Comparison of ENCODE assay signal across 1 cellular context in the genomic region with DNA sequence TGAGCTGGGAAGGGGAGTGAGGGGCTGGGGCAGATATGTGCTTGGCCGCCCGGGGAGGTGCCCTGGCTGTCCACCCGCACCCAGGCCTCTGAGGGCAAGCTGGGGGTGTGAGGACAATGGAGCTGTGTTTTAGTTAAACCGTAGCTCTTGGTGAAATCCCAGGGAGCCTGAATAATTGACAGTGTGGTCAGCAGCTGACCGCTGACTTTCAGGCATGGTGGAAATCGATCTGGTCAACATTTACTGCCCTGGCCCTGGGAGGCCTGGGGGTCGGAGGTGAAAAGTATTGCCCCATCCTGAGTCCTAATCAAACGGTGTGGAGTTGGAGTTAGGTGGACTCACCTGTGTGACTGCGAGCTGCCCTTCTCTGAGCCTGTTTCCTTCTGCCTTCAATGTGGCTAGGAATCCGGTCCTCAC.
A peak's percentile ranks its signal among the peaks of the same experiment; 100 is the strongest.
TF ChIP-seq lines count a peak whose summit lies in the region.

No MANE protein-coding gene starts in this region.

TF ChIP-seq in HepG2, 621 proteins besides CTCF, POLR2A, EP300 and RAD21 (continued from another document and continues in another):
- TF ChIP-seq TCF12 (IDR thresholded peaks at IDR 0.05) (no peak), TCF12 (CRISPR knock-in tag; IDR thresholded peaks at IDR 0.05) (peak; percentile 84), PAWR (CRISPR knock-in tag; IDR thresholded peaks at IDR 0.05; ENCODE audit: borderline replicate concordance) (no peak), REXO4 (CRISPR knock-in tag; IDR thresholded peaks at IDR 0.05; ENCODE audit: borderline replicate concordance) (no peak), ZNF652 (CRISPR knock-in tag; IDR thresholded peaks at IDR 0.05; ENCODE audit: borderline replicate concordance, low read depth) (no peak), NONO (IDR thresholded peaks at IDR 0.05) (no peak), NONO (CRISPR knock-in tag; conservative IDR thresholded peaks at IDR 0.05) (peak; percentile 89), SIX1 (CRISPR knock-in tag; IDR thresholded peaks at IDR 0.05; ENCODE audit: borderline replicate concordance) (peak; percentile 68; the same call in 1 of the 2 replicates), ZNF720 (CRISPR knock-in tag; IDR thresholded peaks at IDR 0.05) (no peak), MED8 (CRISPR knock-in tag; IDR thresholded peaks at IDR 0.05; ENCODE audit: insufficient replicate concordance) (no peak), GTF2F1 (IDR thresholded peaks at IDR 0.05; ENCODE audit: low read length) (no peak), MAFG (CRISPR knock-in tag; IDR thresholded peaks at IDR 0.05) (no peak), ZKSCAN1 (IDR thresholded peaks at IDR 0.05; ENCODE audit: low read length) (no peak), BRD4 (CRISPR knock-in tag; IDR thresholded peaks at IDR 0.05) (no peak), ZNF83 (CRISPR knock-in tag; IDR thresholded peaks at IDR 0.05; ENCODE audit: borderline replicate concordance) (no peak), SOX5 (CRISPR knock-in tag; IDR thresholded peaks at IDR 0.05; ENCODE audit: borderline replicate concordance) (peak; percentile 86), PHF20 (CRISPR knock-in tag; IDR thresholded peaks at IDR 0.05) (no peak), XBP1 (CRISPR knock-in tag; IDR thresholded peaks at IDR 0.05) (no peak), ZNF17 (CRISPR knock-in tag; IDR thresholded peaks at IDR 0.05) (no peak), NFE2 (CRISPR knock-in tag; IDR thresholded peaks at IDR 0.05) (no peak), TSC22D2 (CRISPR knock-in tag; IDR thresholded peaks at IDR 0.05; ENCODE audit: borderline replicate concordance) (no peak), U2AF2 (IDR thresholded peaks at IDR 0.05; ENCODE audit: low read depth, low read length) (no peak), GATAD2A (CRISPR knock-in tag; IDR thresholded peaks at IDR 0.05) (peak; percentile 96), HDAC6 (IDR thresholded peaks at IDR 0.05; ENCODE audit: low read depth, low read length) (no peak), FOXO1 (CRISPR knock-in tag; IDR thresholded peaks at IDR 0.05) (peak; percentile 91), PRMT3 (CRISPR knock-in tag; IDR thresholded peaks at IDR 0.05; ENCODE audit: borderline replicate concordance, low read depth) (no peak), NFKB2 (CRISPR knock-in tag; IDR thresholded peaks at IDR 0.05; ENCODE audit: borderline replicate concordance) (peak; percentile 23; the same call in 1 of the 2 replicates), MXI1 (IDR thresholded peaks at IDR 0.05; ENCODE audit: borderline replicate concordance, low read depth, low read length) (no peak; the same call in 2 of the 3 replicates), SMYD3 (CRISPR knock-in tag; IDR thresholded peaks at IDR 0.05) (no peak), WIZ (CRISPR knock-in tag; IDR thresholded peaks at IDR 0.05) (no peak), RFX1 (IDR thresholded peaks at IDR 0.05) (no peak), ZNF343 (CRISPR knock-in tag; IDR thresholded peaks at IDR 0.05) (peak; percentile 37; the same call in 1 of the 2 replicates), GLI4 (CRISPR knock-in tag; IDR thresholded peaks at IDR 0.05; ENCODE audit: borderline replicate concordance) (no peak), HOXA9 (CRISPR knock-in tag; IDR thresholded peaks at IDR 0.05; ENCODE audit: borderline replicate concordance) (no peak), POLR2G (IDR thresholded peaks at IDR 0.05; ENCODE audit: low read depth, low read length) (no peak), ZMYM2 (CRISPR knock-in tag; IDR thresholded peaks at IDR 0.05) (peak; percentile 72; the same call in 1 of the 2 replicates)
- TF ChIP-seq, protein P1, sequence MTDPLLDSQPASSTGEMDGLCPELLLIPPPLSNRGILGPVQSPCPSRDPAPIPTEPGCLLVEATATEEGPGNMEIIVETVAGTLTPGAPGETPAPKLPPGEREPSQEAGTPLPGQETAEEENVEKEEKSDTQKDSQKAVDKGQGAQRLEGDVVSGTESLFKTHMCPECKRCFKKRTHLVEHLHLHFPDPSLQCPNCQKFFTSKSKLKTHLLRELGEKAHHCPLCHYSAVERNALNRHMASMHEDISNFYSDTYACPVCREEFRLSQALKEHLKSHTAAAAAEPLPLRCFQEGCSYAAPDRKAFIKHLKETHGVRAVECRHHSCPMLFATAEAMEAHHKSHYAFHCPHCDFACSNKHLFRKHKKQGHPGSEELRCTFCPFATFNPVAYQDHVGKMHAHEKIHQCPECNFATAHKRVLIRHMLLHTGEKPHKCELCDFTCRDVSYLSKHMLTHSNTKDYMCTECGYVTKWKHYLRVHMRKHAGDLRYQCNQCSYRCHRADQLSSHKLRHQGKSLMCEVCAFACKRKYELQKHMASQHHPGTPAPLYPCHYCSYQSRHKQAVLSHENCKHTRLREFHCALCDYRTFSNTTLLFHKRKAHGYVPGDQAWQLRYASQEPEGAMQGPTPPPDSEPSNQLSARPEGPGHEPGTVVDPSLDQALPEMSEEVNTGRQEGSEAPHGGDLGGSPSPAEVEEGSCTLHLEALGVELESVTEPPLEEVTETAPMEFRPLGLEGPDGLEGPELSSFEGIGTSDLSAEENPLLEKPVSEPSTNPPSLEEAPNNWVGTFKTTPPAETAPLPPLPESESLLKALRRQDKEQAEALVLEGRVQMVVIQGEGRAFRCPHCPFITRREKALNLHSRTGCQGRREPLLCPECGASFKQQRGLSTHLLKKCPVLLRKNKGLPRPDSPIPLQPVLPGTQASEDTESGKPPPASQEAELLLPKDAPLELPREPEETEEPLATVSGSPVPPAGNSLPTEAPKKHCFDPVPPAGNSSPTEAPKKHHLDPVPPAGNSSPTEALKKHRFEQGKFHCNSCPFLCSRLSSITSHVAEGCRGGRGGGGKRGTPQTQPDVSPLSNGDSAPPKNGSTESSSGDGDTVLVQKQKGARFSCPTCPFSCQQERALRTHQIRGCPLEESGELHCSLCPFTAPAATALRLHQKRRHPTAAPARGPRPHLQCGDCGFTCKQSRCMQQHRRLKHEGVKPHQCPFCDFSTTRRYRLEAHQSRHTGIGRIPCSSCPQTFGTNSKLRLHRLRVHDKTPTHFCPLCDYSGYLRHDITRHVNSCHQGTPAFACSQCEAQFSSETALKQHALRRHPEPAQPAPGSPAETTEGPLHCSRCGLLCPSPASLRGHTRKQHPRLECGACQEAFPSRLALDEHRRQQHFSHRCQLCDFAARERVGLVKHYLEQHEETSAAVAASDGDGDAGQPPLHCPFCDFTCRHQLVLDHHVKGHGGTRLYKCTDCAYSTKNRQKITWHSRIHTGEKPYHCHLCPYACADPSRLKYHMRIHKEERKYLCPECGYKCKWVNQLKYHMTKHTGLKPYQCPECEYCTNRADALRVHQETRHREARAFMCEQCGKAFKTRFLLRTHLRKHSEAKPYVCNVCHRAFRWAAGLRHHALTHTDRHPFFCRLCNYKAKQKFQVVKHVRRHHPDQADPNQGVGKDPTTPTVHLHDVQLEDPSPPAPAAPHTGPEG (CRISPR knock-in tag; IDR thresholded peaks at IDR 0.05) = no peak
- TF ChIP-seq, protein P2, sequence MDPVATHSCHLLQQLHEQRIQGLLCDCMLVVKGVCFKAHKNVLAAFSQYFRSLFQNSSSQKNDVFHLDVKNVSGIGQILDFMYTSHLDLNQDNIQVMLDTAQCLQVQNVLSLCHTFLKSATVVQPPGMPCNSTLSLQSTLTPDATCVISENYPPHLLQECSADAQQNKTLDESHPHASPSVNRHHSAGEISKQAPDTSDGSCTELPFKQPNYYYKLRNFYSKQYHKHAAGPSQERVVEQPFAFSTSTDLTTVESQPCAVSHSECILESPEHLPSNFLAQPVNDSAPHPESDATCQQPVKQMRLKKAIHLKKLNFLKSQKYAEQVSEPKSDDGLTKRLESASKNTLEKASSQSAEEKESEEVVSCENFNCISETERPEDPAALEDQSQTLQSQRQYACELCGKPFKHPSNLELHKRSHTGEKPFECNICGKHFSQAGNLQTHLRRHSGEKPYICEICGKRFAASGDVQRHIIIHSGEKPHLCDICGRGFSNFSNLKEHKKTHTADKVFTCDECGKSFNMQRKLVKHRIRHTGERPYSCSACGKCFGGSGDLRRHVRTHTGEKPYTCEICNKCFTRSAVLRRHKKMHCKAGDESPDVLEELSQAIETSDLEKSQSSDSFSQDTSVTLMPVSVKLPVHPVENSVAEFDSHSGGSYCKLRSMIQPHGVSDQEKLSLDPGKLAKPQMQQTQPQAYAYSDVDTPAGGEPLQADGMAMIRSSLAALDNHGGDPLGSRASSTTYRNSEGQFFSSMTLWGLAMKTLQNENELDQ (CRISPR knock-in tag; IDR thresholded peaks at IDR 0.05; ENCODE audit: borderline replicate concordance) = no peak
- TF ChIP-seq, protein P3, sequence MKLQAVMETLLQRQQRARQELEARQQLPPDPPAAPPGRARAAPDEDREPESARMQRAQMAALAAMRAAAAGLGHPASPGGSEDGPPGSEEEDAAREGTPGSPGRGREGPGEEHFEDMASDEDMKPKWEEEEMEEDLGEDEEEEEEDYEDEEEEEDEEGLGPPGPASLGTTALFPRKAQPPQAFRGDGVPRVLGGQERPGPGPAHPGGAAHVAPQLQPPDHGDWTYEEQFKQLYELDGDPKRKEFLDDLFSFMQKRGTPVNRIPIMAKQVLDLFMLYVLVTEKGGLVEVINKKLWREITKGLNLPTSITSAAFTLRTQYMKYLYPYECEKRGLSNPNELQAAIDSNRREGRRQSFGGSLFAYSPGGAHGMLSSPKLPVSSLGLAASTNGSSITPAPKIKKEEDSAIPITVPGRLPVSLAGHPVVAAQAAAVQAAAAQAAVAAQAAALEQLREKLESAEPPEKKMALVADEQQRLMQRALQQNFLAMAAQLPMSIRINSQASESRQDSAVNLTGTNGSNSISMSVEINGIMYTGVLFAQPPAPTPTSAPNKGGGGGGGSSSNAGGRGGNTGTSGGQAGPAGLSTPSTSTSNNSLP (IDR thresholded peaks at IDR 0.05; ENCODE audit: low read depth, low read length) = peak; percentile 52; the same call in 1 of the 2 replicates
- TF ChIP-seq, protein P4, sequence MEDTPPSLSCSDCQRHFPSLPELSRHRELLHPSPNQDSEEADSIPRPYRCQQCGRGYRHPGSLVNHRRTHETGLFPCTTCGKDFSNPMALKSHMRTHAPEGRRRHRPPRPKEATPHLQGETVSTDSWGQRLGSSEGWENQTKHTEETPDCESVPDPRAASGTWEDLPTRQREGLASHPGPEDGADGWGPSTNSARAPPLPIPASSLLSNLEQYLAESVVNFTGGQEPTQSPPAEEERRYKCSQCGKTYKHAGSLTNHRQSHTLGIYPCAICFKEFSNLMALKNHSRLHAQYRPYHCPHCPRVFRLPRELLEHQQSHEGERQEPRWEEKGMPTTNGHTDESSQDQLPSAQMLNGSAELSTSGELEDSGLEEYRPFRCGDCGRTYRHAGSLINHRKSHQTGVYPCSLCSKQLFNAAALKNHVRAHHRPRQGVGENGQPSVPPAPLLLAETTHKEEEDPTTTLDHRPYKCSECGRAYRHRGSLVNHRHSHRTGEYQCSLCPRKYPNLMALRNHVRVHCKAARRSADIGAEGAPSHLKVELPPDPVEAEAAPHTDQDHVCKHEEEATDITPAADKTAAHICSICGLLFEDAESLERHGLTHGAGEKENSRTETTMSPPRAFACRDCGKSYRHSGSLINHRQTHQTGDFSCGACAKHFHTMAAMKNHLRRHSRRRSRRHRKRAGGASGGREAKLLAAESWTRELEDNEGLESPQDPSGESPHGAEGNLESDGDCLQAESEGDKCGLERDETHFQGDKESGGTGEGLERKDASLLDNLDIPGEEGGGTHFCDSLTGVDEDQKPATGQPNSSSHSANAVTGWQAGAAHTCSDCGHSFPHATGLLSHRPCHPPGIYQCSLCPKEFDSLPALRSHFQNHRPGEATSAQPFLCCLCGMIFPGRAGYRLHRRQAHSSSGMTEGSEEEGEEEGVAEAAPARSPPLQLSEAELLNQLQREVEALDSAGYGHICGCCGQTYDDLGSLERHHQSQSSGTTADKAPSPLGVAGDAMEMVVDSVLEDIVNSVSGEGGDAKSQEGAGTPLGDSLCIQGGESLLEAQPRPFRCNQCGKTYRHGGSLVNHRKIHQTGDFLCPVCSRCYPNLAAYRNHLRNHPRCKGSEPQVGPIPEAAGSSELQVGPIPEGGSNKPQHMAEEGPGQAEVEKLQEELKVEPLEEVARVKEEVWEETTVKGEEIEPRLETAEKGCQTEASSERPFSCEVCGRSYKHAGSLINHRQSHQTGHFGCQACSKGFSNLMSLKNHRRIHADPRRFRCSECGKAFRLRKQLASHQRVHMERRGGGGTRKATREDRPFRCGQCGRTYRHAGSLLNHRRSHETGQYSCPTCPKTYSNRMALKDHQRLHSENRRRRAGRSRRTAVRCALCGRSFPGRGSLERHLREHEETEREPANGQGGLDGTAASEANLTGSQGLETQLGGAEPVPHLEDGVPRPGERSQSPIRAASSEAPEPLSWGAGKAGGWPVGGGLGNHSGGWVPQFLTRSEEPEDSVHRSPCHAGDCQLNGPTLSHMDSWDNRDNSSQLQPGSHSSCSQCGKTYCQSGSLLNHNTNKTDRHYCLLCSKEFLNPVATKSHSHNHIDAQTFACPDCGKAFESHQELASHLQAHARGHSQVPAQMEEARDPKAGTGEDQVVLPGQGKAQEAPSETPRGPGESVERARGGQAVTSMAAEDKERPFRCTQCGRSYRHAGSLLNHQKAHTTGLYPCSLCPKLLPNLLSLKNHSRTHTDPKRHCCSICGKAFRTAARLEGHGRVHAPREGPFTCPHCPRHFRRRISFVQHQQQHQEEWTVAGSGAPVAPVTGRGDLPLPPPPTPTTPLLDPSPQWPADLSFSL (CRISPR knock-in tag; IDR thresholded peaks at IDR 0.05) = no peak
- TF ChIP-seq, protein P5, sequence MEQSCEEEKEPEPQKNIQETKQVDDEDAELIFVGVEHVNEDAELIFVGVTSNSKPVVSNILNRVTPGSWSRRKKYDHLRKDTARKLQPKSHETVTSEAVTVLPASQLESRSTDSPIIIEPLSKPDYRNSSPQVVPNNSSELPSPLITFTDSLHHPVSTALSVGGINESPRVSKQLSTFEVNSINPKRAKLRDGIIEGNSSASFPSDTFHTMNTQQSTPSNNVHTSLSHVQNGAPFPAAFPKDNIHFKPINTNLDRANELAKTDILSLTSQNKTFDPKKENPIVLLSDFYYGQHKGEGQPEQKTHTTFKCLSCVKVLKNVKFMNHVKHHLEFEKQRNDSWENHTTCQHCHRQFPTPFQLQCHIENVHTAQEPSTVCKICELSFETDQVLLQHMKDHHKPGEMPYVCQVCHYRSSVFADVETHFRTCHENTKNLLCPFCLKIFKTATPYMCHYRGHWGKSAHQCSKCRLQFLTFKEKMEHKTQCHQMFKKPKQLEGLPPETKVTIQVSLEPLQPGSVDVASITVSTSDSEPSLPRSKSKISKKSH (CRISPR knock-in tag; IDR thresholded peaks at IDR 0.05; ENCODE audit: borderline replicate concordance) = no peak
- TF ChIP-seq, protein P6, sequence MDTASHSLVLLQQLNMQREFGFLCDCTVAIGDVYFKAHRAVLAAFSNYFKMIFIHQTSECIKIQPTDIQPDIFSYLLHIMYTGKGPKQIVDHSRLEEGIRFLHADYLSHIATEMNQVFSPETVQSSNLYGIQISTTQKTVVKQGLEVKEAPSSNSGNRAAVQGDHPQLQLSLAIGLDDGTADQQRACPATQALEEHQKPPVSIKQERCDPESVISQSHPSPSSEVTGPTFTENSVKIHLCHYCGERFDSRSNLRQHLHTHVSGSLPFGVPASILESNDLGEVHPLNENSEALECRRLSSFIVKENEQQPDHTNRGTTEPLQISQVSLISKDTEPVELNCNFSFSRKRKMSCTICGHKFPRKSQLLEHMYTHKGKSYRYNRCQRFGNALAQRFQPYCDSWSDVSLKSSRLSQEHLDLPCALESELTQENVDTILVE (CRISPR knock-in tag; IDR thresholded peaks at IDR 0.05) = peak; percentile 79
